ENCODE assay signal across 14 cellular contexts in the genomic region with DNA sequence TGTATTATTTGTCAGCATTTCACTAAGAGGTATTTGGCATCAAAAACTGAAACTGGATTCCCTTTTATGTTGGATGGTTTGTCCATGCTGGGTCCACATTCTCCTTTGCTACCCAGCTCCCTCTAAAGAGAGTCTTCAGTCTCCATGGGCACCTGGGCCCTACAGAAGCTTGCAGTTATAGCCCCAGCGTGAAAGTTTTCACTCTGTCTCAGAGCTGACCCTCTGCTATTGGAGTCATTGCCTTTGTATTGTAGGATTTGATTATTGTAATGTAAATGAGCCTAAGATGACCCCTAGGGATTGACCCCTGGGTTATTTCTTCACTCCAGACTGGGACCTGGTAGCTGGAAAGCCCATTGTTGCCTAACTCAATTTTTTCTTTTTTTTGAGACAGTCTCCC.
DNase-seq lines count a peak whose midpoint lies in the region; ATAC-seq, FAIRE-seq and TF ChIP-seq lines count a peak whose summit lies in the region.
"Had no signal": no experiment of that assay in that cellular context is flagged by ENCODE, and none has a peak within 500 bp of the region (broad histone marks: within the 10 kb centered on the region; RNA-seq: fewer than 3 reads in every experiment).

No MANE protein-coding gene starts in this region.

- no peak overlapping the region for H3K14ac ChIP-seq in neuronal stem cell (ENCODE audit: low read length)

- peak; percentile 12 for DNase-seq in ELF-1 (ENCODE audit: low read depth, low spot score)
- DNase-seq in M059J (ENCODE audit: low read depth): peak; percentile 34
- DNase-seq in endodermal cell: no peak
- DNase-seq in neuronal stem cell (ENCODE audit: low spot score): peak; percentile 40
- no peak for DNase-seq in GM19239 (ENCODE audit: insufficient read length, low spot score)
- DNase-seq in posterior vena cava (ENCODE audit: low spot score): no peak
- no peak for DNase-seq in effector memory CD8-positive, alpha-beta T cell
- DNase-seq: CD8-positive, alpha-beta T cell; COR-L47; IMR-90; KBM-7 had no signal

- no peak overlapping the region for H2BK120ac ChIP-seq in neuronal stem cell (ENCODE audit: low read depth, low read length)

- WGBS in endodermal cell (ENCODE audit: insufficient coverage in 1 of 2, insufficient read length in 1 of 2), 2 experiments: 65% methylated on average over 1 of the region's 1 CpG; no CpG with 5 or more reads in 1 of the 2 experiments
- no CpG with 5 or more reads among the region's 1 CpG for WGBS in neuronal stem cell (ENCODE audit: extremely low coverage in 2 of 2, insufficient read length in 2 of 2, insufficient replicate concordance in 1 of 2), 2 donors

- H3K36me3 ChIP-seq in endodermal cell (ENCODE audit: control insufficient read depth, insufficient read depth, low read length) (no peaks in the 10 kb centered on the region), neuronal stem cell (replicated peaks in 1 of 2; ENCODE audit: control insufficient read depth in 2 of 2, insufficient read depth in 2 of 2, low read length in 2 of 2) (no peaks in the 10 kb centered on the region)
- H3K36me3 ChIP-seq: HAP-1 had no signal

- no peak for TF ChIP-seq CTCF in endodermal cell (conservative IDR thresholded peaks at IDR 0.05)

- peak overlapping the region; percentile 87 for H3K27ac ChIP-seq in endodermal cell (ENCODE audit: low read depth, low read length)
- H3K27ac ChIP-seq in neuronal stem cell (replicated peaks; ENCODE audit: low read length): peak overlapping the region; percentile 55
- H3K27ac ChIP-seq: 22Rv1 had no signal

- H2BK15ac ChIP-seq in neuronal stem cell (ENCODE audit: low read length): no peak overlapping the region

- H4K91ac ChIP-seq in neuronal stem cell (ENCODE audit: low read depth, low read length, poor library complexity): no peak overlapping the region

- no peak overlapping the region for H3K4ac ChIP-seq in neuronal stem cell (ENCODE audit: low read length)

- H3K79me1 ChIP-seq in neuronal stem cell (ENCODE audit: low read depth, low read length): no peaks in the 10 kb centered on the region

- peaks cover 12% of the 10 kb centered on the region for H3K4me1 Mint-ChIP-seq in endodermal cell
- no peaks in the 10 kb centered on the region for H3K4me1 Mint-ChIP-seq in effector memory CD8-positive, alpha-beta T cell (ENCODE audit: low read depth in 2 of 2)
- H3K4me1 Mint-ChIP-seq: CD14-positive monocyte had no signal

- H2BK5ac ChIP-seq in neuronal stem cell (ENCODE audit: low read length): no peak overlapping the region

- H3K36me3 Mint-ChIP-seq in endodermal cell (ENCODE audit: low read depth): no peaks in the 10 kb centered on the region
- no peaks in the 10 kb centered on the region for H3K36me3 Mint-ChIP-seq in effector memory CD8-positive, alpha-beta T cell (ENCODE audit: insufficient read depth)
- H3K36me3 Mint-ChIP-seq: CD14-positive monocyte; CD8-positive, alpha-beta T cell had no signal

- intact Hi-C loops in posterior vena cava (cut with DNase I): no loop called here

- no peak overlapping the region for H3K27ac Mint-ChIP-seq in endodermal cell
- H3K27ac Mint-ChIP-seq in effector memory CD8-positive, alpha-beta T cell: no peak overlapping the region
- H3K27ac Mint-ChIP-seq: CD14-positive monocyte; CD8-positive, alpha-beta T cell had no signal

- H3K18ac ChIP-seq in neuronal stem cell (ENCODE audit: low read length): peak overlapping the region; percentile 54

- H3K9me3 Mint-ChIP-seq in endodermal cell: peaks cover 3% of the 10 kb centered on the region
- H3K9me3 Mint-ChIP-seq in effector memory CD8-positive, alpha-beta T cell: peaks cover 2 to 10% of the 10 kb centered on the region in 2 donors

- no peaks in the 10 kb centered on the region for H3K27me3 Mint-ChIP-seq in endodermal cell (ENCODE audit: insufficient read depth)
- no peaks in the 10 kb centered on the region for H3K27me3 Mint-ChIP-seq in effector memory CD8-positive, alpha-beta T cell

- H2AK5ac ChIP-seq in neuronal stem cell (ENCODE audit: low read depth, low read length): no peak overlapping the region

- no peak for FAIRE-seq in GM19239 (lab: Jason Lieb, UNC)

- H3K27me3 ChIP-seq in endodermal cell (ENCODE audit: control insufficient read depth, insufficient read depth, low read length, poor library complexity, severe bottlenecking) (no peaks in the 10 kb centered on the region), neuronal stem cell (ENCODE audit: control insufficient read depth in 3 of 3, insufficient read depth in 3 of 3, low read depth in 1 of 3, low read length in 3 of 3) (no peaks in the 10 kb centered on the region)

- no peak overlapping the region for H3K4me3 Mint-ChIP-seq in endodermal cell
- H3K4me3 Mint-ChIP-seq in effector memory CD8-positive, alpha-beta T cell: no peak overlapping the region
- H3K4me3 Mint-ChIP-seq: CD14-positive monocyte; CD8-positive, alpha-beta T cell had no signal

- no peaks in the 10 kb centered on the region for H3K9me3 ChIP-seq in endodermal cell (ENCODE audit: control insufficient read depth, low read length)
- peaks cover 0 to 5% of the 10 kb centered on the region in 2 donors for H3K9me3 ChIP-seq in neuronal stem cell (replicated peaks in 1 of 2; ENCODE audit: control insufficient read depth in 2 of 2, insufficient read depth in 1 of 2, low read depth in 1 of 2, low read length in 2 of 2)
- H3K9me3 ChIP-seq: HAP-1 had no signal

- no peak overlapping the region for H4K8ac ChIP-seq in neuronal stem cell (ENCODE audit: low read depth, low read length)

- no peak overlapping the region for H3K23ac ChIP-seq in neuronal stem cell (ENCODE audit: low read depth, low read length, poor library complexity)

- no peak for ATAC-seq in effector memory CD8-positive, alpha-beta T cell (replicated peaks)
- ATAC-seq: CD8-positive, alpha-beta T cell had no signal

- H2BK12ac ChIP-seq in neuronal stem cell (ENCODE audit: low read length): no peak overlapping the region

- no peaks in the 10 kb centered on the region for H3K4me1 ChIP-seq in endodermal cell (ENCODE audit: control insufficient read depth, insufficient read depth, low read length)
- H3K4me1 ChIP-seq in neuronal stem cell (ENCODE audit: control insufficient read depth in 2 of 2, insufficient read depth in 1 of 2, low read depth in 1 of 2, low read length in 2 of 2): peaks cover 0 to 18% of the 10 kb centered on the region in 2 donors
- H3K4me1 ChIP-seq: HAP-1 had no signal

- H3K4me3 ChIP-seq in endodermal cell (ENCODE audit: low read length) (no peak overlapping the region), neuronal stem cell (ENCODE audit: low read length in 2 of 2) (no peak overlapping the region)
- H3K4me3 ChIP-seq: HAP-1 had no signal

- H3K4me2 ChIP-seq in neuronal stem cell (ENCODE audit: insufficient read depth, low read length, poor library complexity, severe bottlenecking): no peak overlapping the region

- H3K9ac ChIP-seq in endodermal cell (ENCODE audit: extremely low read depth, low read length, poor library complexity, severe bottlenecking) (no peak overlapping the region), neuronal stem cell (ENCODE audit: low read depth, low read length, poor library complexity) (no peak overlapping the region)

- H2AFZ ChIP-seq in neuronal stem cell (ENCODE audit: low read length): no peak overlapping the region

Comparison
In these comparisons a context has a peak if more than half of its experiments do, and no peak if none do; other contexts are left out.
1. DNase-seq: peak in ELF-1 (single experiment), M059J (single experiment) and neuronal stem cell (single experiment); none in endodermal cell (single experiment), GM19239 (single experiment), posterior vena cava (single experiment) and effector memory CD8-positive, alpha-beta T cell (0 of 3).